Comparison of ENCODE assay signal across 18 cellular contexts in the genomic region with DNA sequence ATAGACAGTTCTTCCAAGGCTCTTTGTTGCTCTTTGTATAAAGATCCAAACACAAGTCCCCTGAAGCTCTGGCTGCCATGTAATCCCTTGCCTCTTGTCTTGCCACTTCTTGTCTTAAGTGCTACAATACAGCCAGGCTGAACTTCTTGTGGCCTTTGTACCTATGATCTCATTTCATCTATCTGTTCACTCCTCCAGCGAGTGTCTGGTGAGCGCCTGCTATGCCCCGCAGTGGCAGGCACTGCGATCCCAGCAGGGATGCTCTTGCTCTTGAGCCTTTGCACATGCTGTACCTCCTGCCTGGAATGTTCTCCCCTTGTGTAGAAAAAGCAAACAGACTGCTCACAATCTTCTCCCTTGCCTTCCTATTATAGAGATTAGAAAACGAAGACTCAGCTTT.
"Had no signal": no experiment of that assay in that cellular context is flagged by ENCODE, and none has a peak within 500 bp of the region (broad histone marks: within the 10 kb centered on the region; RNA-seq: fewer than 3 reads in every experiment).

No MANE protein-coding gene starts in this region.

- H3K4me1 Mint-ChIP-seq: endodermal cell; naive thymus-derived CD8-positive, alpha-beta T cell; stimulated activated memory B cell treated with anti-CD40 and anti-IgM and Interleukin-4, amounts not matched to agents 10 μg/mL and 1 μg/mL and 100 μg/mL, for 72 hours had no signal

- H3K36me3 Mint-ChIP-seq: naive thymus-derived CD8-positive, alpha-beta T cell; stimulated activated memory B cell treated with anti-CD40 and anti-IgM and Interleukin-4, amounts not matched to agents 10 μg/mL and 1 μg/mL and 100 μg/mL, for 72 hours had no signal

- H3K27ac Mint-ChIP-seq: endodermal cell; naive thymus-derived CD8-positive, alpha-beta T cell; progenitor cell of endocrine pancreas; stimulated activated memory B cell treated with anti-CD40 and anti-IgM and Interleukin-4, amounts not matched to agents 10 μg/mL and 1 μg/mL and 100 μg/mL, for 72 hours; stimulated activated naive CD8-positive, alpha-beta T cell treated with anti-CD3 and anti-CD28 coated beads, Interleukin-15, Interleukin-2, amounts not matched to agents 100 ng/mL and 50 ng/mL, for 24 hours had no signal

- H3K9me3 Mint-ChIP-seq: endodermal cell; stimulated activated memory B cell treated with anti-CD40 and anti-IgM and Interleukin-4, amounts not matched to agents 10 μg/mL and 1 μg/mL and 100 μg/mL, for 72 hours had no signal

- H3K4me3 Mint-ChIP-seq: endodermal cell; naive thymus-derived CD8-positive, alpha-beta T cell; stimulated activated memory B cell treated with anti-CD40 and anti-IgM and Interleukin-4, amounts not matched to agents 10 μg/mL and 1 μg/mL and 100 μg/mL, for 72 hours; stimulated activated naive CD8-positive, alpha-beta T cell treated with anti-CD3 and anti-CD28 coated beads, Interleukin-15, Interleukin-2, amounts not matched to agents 100 ng/mL and 50 ng/mL, for 24 hours had no signal

- ATAC-seq: heart left ventricle; left ventricle myocardium superior; naive thymus-derived CD8-positive, alpha-beta T cell; pancreas; right cardiac atrium; stimulated activated memory B cell treated with anti-CD40 and anti-IgM and Interleukin-4, amounts not matched to agents 10 μg/mL and 1 μg/mL and 100 μg/mL, for 72 hours had no signal

- DNase-seq: effector CD4-positive, alpha-beta T cell; endodermal cell; erythroblast; foreskin melanocyte; heart left ventricle; hypothalamus; left ventricle myocardium superior; mesenchymal stem cell; naive thymus-derived CD8-positive, alpha-beta T cell; nucleus accumbens; pancreas; right cardiac atrium; stimulated activated CD4-positive, alpha-beta T cell treated with anti-CD3 and anti-CD28 coated beads, Interleukin-4, amount 100 ng/mL, for 1 hour; tibial artery; uterus had no signal
